In the genomic region with DNA sequence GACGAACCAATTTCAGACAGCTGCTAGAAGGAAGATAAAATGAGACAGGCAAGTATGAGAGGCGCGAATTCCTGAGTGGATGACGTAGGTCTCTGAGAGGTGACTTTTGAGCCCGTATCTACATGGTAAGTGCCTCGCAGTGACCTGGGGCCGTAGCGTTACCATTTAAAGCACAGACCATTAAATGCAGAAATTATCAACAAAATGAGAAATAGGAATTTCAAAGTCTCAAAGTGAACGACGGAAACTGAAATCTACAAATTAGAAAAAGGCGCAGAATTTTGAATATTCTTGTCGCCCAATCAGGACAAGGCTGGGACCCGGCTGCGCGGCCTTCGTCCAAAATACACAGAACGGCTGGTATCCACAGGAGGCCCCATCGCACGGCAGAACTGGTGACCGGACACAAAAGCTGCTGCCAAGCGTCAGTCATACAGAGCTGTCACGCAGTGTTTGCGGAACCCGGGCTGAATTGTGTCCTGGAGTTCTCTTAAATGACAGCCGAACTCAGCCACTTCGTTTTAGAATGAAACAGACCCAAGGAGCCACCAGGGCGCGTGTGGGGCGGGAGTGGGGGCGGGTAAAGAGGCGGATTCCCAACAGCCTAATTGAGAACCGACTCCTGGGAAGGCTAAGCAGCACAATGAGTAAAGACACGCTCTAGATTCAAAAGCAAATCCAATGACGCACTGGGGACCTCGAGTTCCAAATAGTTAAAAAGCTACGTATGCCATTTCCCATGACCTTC, we compare ENCODE assay signal across 8 cellular contexts. TPM values are rescaled to one million over a fixed set of nuclear protein-coding genes. Genes with fewer than 3 reads are reported as not detected.
A peak's percentile ranks its signal among the peaks of the same experiment; 100 is the strongest.
DNase-seq lines count a peak whose midpoint lies in the region; ATAC-seq and TF ChIP-seq lines count a peak whose summit lies in the region.

No MANE protein-coding gene starts in this region.

- peaks cover 2% of the 10 kb centered on the region for H3K79me2 ChIP-seq in parathyroid adenoma

- H3K4me1 ChIP-seq in cardiac muscle cell (ENCODE audit: low read depth) (no peaks in the 10 kb centered on the region), parathyroid adenoma (peaks cover 2% of the 10 kb centered on the region), upper lobe of left lung (peaks cover 15 to 26% (median 19%) of the 10 kb centered on the region in 4 donors)

- H3K4me3 ChIP-seq in cardiac muscle cell, result peak overlapping the region; percentile 75
- H3K4me3 ChIP-seq in parathyroid adenoma (ENCODE audit: low read depth, low read length), result peak overlapping the region; percentile 93
- H3K4me3 ChIP-seq in upper lobe of left lung, result peak overlapping the region; percentile 54 to 67 (median 58)

- H3K36me3 ChIP-seq in cardiac muscle cell, result no peaks in the 10 kb centered on the region
- H3K36me3 ChIP-seq in parathyroid adenoma (ENCODE audit: control insufficient read depth, insufficient read depth, low read length), result no peaks in the 10 kb centered on the region
- H3K36me3 ChIP-seq in upper lobe of left lung, result no peaks in the 10 kb centered on the region

- H3K27me3 ChIP-seq in cardiac muscle cell, result no peaks in the 10 kb centered on the region
- no peaks in the 10 kb centered on the region for H3K27me3 ChIP-seq in parathyroid adenoma (ENCODE audit: control insufficient read depth, insufficient read depth, low read length)
- no peaks in the 10 kb centered on the region for H3K27me3 ChIP-seq in upper lobe of left lung

- H2AFZ ChIP-seq in parathyroid adenoma, result peak overlapping the region; percentile 27

- H3K27ac ChIP-seq in adipose tissue (ENCODE audit: low read depth, low read length) (peak overlapping the region; percentile 66), cardiac muscle cell (peak overlapping the region; percentile 98), parathyroid adenoma (peak overlapping the region; percentile 98), upper lobe of left lung (peak overlapping the region; percentile 99 to 100 (median 100))

- TF ChIP-seq CTCF in cardiac muscle cell (IDR thresholded peaks at IDR 0.05; ENCODE audit: low read depth, low read length) (peak; percentile 13), parathyroid adenoma (IDR thresholded peaks at IDR 0.05) (peak; percentile 9), upper lobe of left lung (IDR thresholded peaks at IDR 0.05) (peak in 2 of 6 experiments; percentile 5 to 31)

- H3K9ac ChIP-seq in parathyroid adenoma, result peak overlapping the region; percentile 57

- H3K9me3 ChIP-seq in cardiac muscle cell (ENCODE audit: low read depth), result no peaks in the 10 kb centered on the region
- H3K9me3 ChIP-seq in parathyroid adenoma (ENCODE audit: control insufficient read depth, low read length), result no peaks in the 10 kb centered on the region
- H3K9me3 ChIP-seq in upper lobe of left lung, result no peaks in the 10 kb centered on the region

- peak overlapping the region; percentile 97 for H3K4me2 ChIP-seq in parathyroid adenoma (ENCODE audit: low read length)

- WGBS in adipose tissue, 3 donors, result 0 to 1% (median 1%) methylated on average over 36 of the region's 36 CpGs
- 0% methylated on average over 31 to 33 of the region's 36 CpGs for WGBS in upper lobe of left lung, 2 donors

- peak in 3 of 4 donors; percentile 68 to 86 (median 81) for TF ChIP-seq POLR2A in upper lobe of left lung (IDR thresholded peaks at IDR 0.05)

- peak; percentile 72 for DNase-seq in GDM1 (lab: John Stamatoyannopoulos, UW)
- DNase-seq in NCI-H128 (lab: John Stamatoyannopoulos, UW; ENCODE audit: unreplicated experiment), result peak; percentile 62
- DNase-seq in SKM-1 (lab: John Stamatoyannopoulos, UW; ENCODE audit: unreplicated experiment), result peak; percentile 94
- DNase-seq in cardiac muscle cell (ENCODE audit: low read depth in 1 of 2, low spot score in 1 of 2), result peak; percentile 81 to 83
- DNase-seq in upper lobe of left lung, result peak; percentile 90 to 92

- no peak for TF ChIP-seq EP300 in upper lobe of left lung (IDR thresholded peaks at IDR 0.05)

- peak; percentile 72 to 80 for ATAC-seq in upper lobe of left lung (ENCODE audit: low FRiP score in 2 of 2)
- no peak for ATAC-seq in GM18502 (IDR thresholded peaks at IDR 0.05; ENCODE audit: poor library complexity, unreplicated experiment)

RNA-seq across cellular contexts. Expression of gene BOLA1, which starts 13.8 kb away (rescaled TPM):
- polyA plus RNA-seq in adipose tissue (10 to 100 TPM; 19.7 to 23.5 (median 21.7) TPM), cardiac muscle cell (32.5 and 34.0 TPM in 2 replicates)
- total RNA-seq in cardiac muscle cell (26.2 and 46.0 TPM in 2 replicates), upper lobe of left lung (10 to 100 TPM; 11.1 to 23.0 (median 14.5) TPM)

RNA-seq across cellular contexts. Expression of gene SV2A, which starts 32.1 kb away (rescaled TPM):
- polyA plus RNA-seq in adipose tissue, result under 1 TPM; 0.33 to 0.94 (median 0.45) TPM
- 19.2 and 21.9 TPM in 2 replicates for total RNA-seq in cardiac muscle cell
- 20.0 and 23.3 TPM in 2 replicates for polyA plus RNA-seq in cardiac muscle cell
- total RNA-seq in upper lobe of left lung, result 1 to 10 TPM in 3 of 6 donors, under 1 TPM in 3; 0.44 to 1.6 (median 0.98) TPM

RNA-seq across cellular contexts. Expression of gene SF3B4, which starts 42.1 kb away (rescaled TPM):
- polyA plus RNA-seq in adipose tissue (10 to 100 TPM; 13.0 to 34.8 (median 23.6) TPM), cardiac muscle cell (74.9 and 75.8 TPM in 2 replicates)
- total RNA-seq in cardiac muscle cell (18.1 and 19.1 TPM in 2 replicates), upper lobe of left lung (10 to 100 TPM in 5 of 6 donors, 1 to 10 TPM in 1; 9.4 to 49.1 (median 15.2) TPM)

RNA-seq across cellular contexts. Expression of gene MTMR11, which starts 51.1 kb away (rescaled TPM):
- polyA plus RNA-seq in adipose tissue (1 to 10 TPM; 1.4 to 7.3 (median 2.1) TPM), cardiac muscle cell (0.56 and 2.3 TPM in 2 replicates)
- total RNA-seq in cardiac muscle cell (1.0 and 1.3 TPM in 2 replicates), upper lobe of left lung (10 to 100 TPM in 4 of 6 donors, 1 to 10 TPM in 2; 5.9 to 19.9 (median 13.6) TPM)
